Comparison of ENCODE assay signal across 1 cellular context in the genomic region with DNA sequence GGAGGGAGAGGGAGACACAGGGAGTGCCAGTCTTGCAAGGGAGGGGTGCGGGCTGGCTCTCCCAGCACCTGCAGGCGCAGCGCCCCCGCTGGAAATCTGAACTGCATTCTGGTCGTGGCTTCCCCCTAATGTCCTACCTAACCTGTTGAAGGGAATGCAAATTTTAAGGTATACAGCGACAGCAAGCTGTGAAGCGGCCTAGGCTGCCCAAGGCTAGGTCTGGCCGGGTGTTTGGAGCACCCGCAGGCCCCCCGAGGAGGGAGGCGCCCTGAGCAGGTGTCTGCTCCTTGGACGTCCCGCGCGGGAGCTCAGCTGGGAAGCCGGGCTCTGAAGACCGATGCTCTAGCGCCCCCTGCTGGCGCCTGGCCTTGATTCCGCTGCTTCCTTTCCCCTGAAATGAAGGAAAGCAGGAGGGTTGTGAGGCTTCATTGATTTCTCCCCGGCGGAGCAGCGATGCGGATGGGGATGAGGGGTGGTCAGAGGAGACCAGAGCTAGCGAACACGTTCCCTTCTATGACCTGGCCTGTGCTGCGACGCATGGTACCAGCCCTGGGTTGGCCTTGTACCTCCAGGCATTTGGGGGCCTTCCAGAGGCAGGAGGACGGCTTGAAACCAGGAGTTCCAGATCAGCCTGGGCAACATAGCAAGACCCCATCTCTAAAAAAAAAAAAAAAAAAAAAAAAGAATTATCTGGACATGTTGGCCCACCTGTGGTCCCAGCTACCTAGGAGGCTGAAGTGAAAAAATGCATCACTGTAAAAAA.
TF ChIP-seq lines count a peak whose summit lies in the region.

No MANE protein-coding gene starts in this region.

TF ChIP-seq in HepG2, 621 proteins besides CTCF, POLR2A, EP300 and RAD21 (continued from another document):
- peak; percentile 50 for TF ChIP-seq HNRNPK (IDR thresholded peaks at IDR 0.05; ENCODE audit: low read depth, low read length, poor library complexity, severe bottlenecking)
- no peak for TF ChIP-seq ZNF563 (CRISPR knock-in tag; IDR thresholded peaks at IDR 0.05)
- TF ChIP-seq, protein P1, sequence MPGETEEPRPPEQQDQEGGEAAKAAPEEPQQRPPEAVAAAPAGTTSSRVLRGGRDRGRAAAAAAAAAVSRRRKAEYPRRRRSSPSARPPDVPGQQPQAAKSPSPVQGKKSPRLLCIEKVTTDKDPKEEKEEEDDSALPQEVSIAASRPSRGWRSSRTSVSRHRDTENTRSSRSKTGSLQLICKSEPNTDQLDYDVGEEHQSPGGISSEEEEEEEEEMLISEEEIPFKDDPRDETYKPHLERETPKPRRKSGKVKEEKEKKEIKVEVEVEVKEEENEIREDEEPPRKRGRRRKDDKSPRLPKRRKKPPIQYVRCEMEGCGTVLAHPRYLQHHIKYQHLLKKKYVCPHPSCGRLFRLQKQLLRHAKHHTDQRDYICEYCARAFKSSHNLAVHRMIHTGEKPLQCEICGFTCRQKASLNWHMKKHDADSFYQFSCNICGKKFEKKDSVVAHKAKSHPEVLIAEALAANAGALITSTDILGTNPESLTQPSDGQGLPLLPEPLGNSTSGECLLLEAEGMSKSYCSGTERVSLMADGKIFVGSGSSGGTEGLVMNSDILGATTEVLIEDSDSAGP (CRISPR knock-in tag; IDR thresholded peaks at IDR 0.05; ENCODE audit: borderline replicate concordance), result 0 out of 2 replicates have a peak, but pooled peaks have one; percentile 30
- TF ChIP-seq FOXP4 (CRISPR knock-in tag; IDR thresholded peaks at IDR 0.05), result no peak
- no peak for TF ChIP-seq CEBPG (CRISPR knock-in tag; IDR thresholded peaks at IDR 0.05)
- TF ChIP-seq ARID2 (CRISPR knock-in tag; IDR thresholded peaks at IDR 0.05; ENCODE audit: borderline replicate concordance), result no peak
- TF ChIP-seq NKX3-1 (CRISPR knock-in tag; IDR thresholded peaks at IDR 0.05), result no peak
- TF ChIP-seq SMC3 (IDR thresholded peaks at IDR 0.05; ENCODE audit: low read length), result peak; percentile 64
- no peak for TF ChIP-seq ZZZ3 (CRISPR knock-in tag; IDR thresholded peaks at IDR 0.05; ENCODE audit: borderline replicate concordance)
- TF ChIP-seq EEA1 (CRISPR knock-in tag; IDR thresholded peaks at IDR 0.05; ENCODE audit: borderline replicate concordance), result no peak
- no peak for TF ChIP-seq ZBTB14 (CRISPR knock-in tag; IDR thresholded peaks at IDR 0.05)
- TF ChIP-seq GABPB1 (CRISPR knock-in tag; IDR thresholded peaks at IDR 0.05), result peak; percentile 46; the same call in 1 of the 2 replicates
- no peak for TF ChIP-seq TEF (CRISPR knock-in tag; IDR thresholded peaks at IDR 0.05)
- no peak for TF ChIP-seq GFI1 (CRISPR knock-in tag; IDR thresholded peaks at IDR 0.05; ENCODE audit: borderline replicate concordance)
